Comparison of ENCODE assay signal across 8 cellular contexts in genomic region chr17:79812969-79813825, GRCh38. TPM values are rescaled to one million over a fixed set of nuclear protein-coding genes. Genes with fewer than 3 reads are reported as not detected.
DNase-seq lines count a peak whose midpoint lies in the region; ATAC-seq and TF ChIP-seq lines count a peak whose summit lies in the region.

No MANE protein-coding gene starts in this region.

- peaks cover 35% of the 10 kb centered on the region for H3F3A ChIP-seq in GM23338 (replicated peaks; ENCODE audit: low read depth)

- H3K79me2 ChIP-seq in GM23338 (replicated peaks; ENCODE audit: insufficient read depth) = no peaks in the 10 kb centered on the region

- TF ChIP-seq CTCF in GM23338 (conservative IDR thresholded peaks at IDR 0.05; ENCODE audit: low read depth in 2 of 2) (no peak), progenitor cell of endocrine pancreas (IDR thresholded peaks at IDR 0.05; ENCODE audit: unreplicated experiment) (no peak)

- H3K9me3 Mint-ChIP-seq in GM23338 (peaks cover 6% of the 10 kb centered on the region; the same call in 1 of the 3 replicates), progenitor cell of endocrine pancreas (ENCODE audit: low read depth) (no peaks in the 10 kb centered on the region)
- H3K9me3 Mint-ChIP-seq in dendritic cell treated with granulocyte-macrophage colony-stimulating factor and Interleukin-4, amounts not matched to agents 40 ng/mL and 50 ng/mL, for 4 days = no peaks in the 10 kb centered on the region

- H3K4me1 ChIP-seq in GM23338 (ENCODE audit: insufficient read depth) = peaks cover 32% of the 10 kb centered on the region

- no peak for DNase-seq in GM23338 (ENCODE audit: low spot score)
- peak; percentile 58 for DNase-seq in NCI-H774 (lab: John Stamatoyannopoulos, UW)
- no peak for DNase-seq in progenitor cell of endocrine pancreas (ENCODE audit: low spot score, unreplicated experiment)
- no peak for DNase-seq in GM19238 (ENCODE audit: insufficient read length, low spot score)
- DNase-seq in activated CD4-positive, alpha-beta T cell treated with anti-CD3 and anti-CD28 coated beads, Interleukin-2, amount 50 U/mL, for 4 hours = no peak
- DNase-seq in stimulated activated CD4-positive, alpha-beta T cell treated with anti-CD3 and anti-CD28 coated beads, Interleukin-2, amount 100 ng/mL, for 24 hours = no peak

- H3K27ac Mint-ChIP-seq in GM23338 = no peak overlapping the region
- H3K27ac Mint-ChIP-seq in dendritic cell treated with granulocyte-macrophage colony-stimulating factor and Interleukin-4, amounts not matched to agents 40 ng/mL and 50 ng/mL, for 4 days = peak overlapping the region; percentile 0
- H3K27ac Mint-ChIP-seq in progenitor cell of endocrine pancreas = peak overlapping the region; percentile 89

- H3K27me3 ChIP-seq in GM23338 (ENCODE audit: insufficient read depth) = peaks cover 94% of the 10 kb centered on the region

- no peaks in the 10 kb centered on the region for H3K36me3 ChIP-seq in GM23338 (ENCODE audit: insufficient read depth)

- no peaks in the 10 kb centered on the region for H3K9me2 ChIP-seq in GM23338 (ENCODE audit: insufficient read depth)

- intact Hi-C loops in dendritic cell treated with granulocyte-macrophage colony-stimulating factor and Interleukin-4, amounts not matched to agents 40 ng/mL and 50 ng/mL, for 4 days (cut with micrococcal nuclease) = no loop called here

- H3K27ac ChIP-seq in GM23338 (ENCODE audit: low read depth) = no peak overlapping the region

- peaks cover 4% of the 10 kb centered on the region; the same call in 1 of the 3 replicates for H3K36me3 Mint-ChIP-seq in GM23338 (ENCODE audit: low read depth)
- H3K36me3 Mint-ChIP-seq in dendritic cell treated with granulocyte-macrophage colony-stimulating factor and Interleukin-4, amounts not matched to agents 40 ng/mL and 50 ng/mL, for 4 days (ENCODE audit: low read depth) = no peaks in the 10 kb centered on the region
- H3K36me3 Mint-ChIP-seq in progenitor cell of endocrine pancreas (ENCODE audit: insufficient read depth) = no peaks in the 10 kb centered on the region

- H3K4me1 Mint-ChIP-seq in GM23338 (peaks cover 29% of the 10 kb centered on the region), progenitor cell of endocrine pancreas (ENCODE audit: low read depth) (peaks cover 21% of the 10 kb centered on the region)
- peaks cover 26% of the 10 kb centered on the region for H3K4me1 Mint-ChIP-seq in dendritic cell treated with granulocyte-macrophage colony-stimulating factor and Interleukin-4, amounts not matched to agents 40 ng/mL and 50 ng/mL, for 4 days (ENCODE audit: low read depth)

- H3K4me2 ChIP-seq in GM23338 = peak overlapping the region; percentile 77

- peaks cover 90% of the 10 kb centered on the region for H3K27me3 Mint-ChIP-seq in GM23338 (ENCODE audit: insufficient read depth, low read depth, poor library complexity)
- peaks cover 85% of the 10 kb centered on the region for H3K27me3 Mint-ChIP-seq in dendritic cell treated with granulocyte-macrophage colony-stimulating factor and Interleukin-4, amounts not matched to agents 40 ng/mL and 50 ng/mL, for 4 days
- peaks cover 47% of the 10 kb centered on the region for H3K27me3 Mint-ChIP-seq in progenitor cell of endocrine pancreas

- H2AFZ ChIP-seq in GM23338 = no peak overlapping the region

- peak overlapping the region; percentile 41 for H3K4me3 ChIP-seq in GM23338

- ATAC-seq in GM23338 = no peak
- ATAC-seq in GM21515 (IDR thresholded peaks at IDR 0.05; ENCODE audit: unreplicated experiment) = no peak

- peaks cover 9% of the 10 kb centered on the region; the same call in 1 of the 2 replicates for H4K20me1 ChIP-seq in GM23338 (replicated peaks; ENCODE audit: insufficient read depth)

- peak overlapping the region; percentile 65 for H3K4me3 Mint-ChIP-seq in GM23338
- H3K4me3 Mint-ChIP-seq in dendritic cell treated with granulocyte-macrophage colony-stimulating factor and Interleukin-4, amounts not matched to agents 40 ng/mL and 50 ng/mL, for 4 days = peak overlapping the region; percentile 40
- peak overlapping the region; percentile 69 for H3K4me3 Mint-ChIP-seq in progenitor cell of endocrine pancreas (ENCODE audit: low read depth)

TF ChIP-seq in GM23338, 12 proteins besides CTCF, POLR2A, EP300 and RAD21:
- no peak for TF ChIP-seq NANOG (IDR thresholded peaks at IDR 0.05; ENCODE audit: borderline replicate concordance)
- TF ChIP-seq JUNB (IDR thresholded peaks at IDR 0.05; ENCODE audit: unreplicated experiment) = no peak
- TF ChIP-seq EZH2phosphoT487 (IDR thresholded peaks at IDR 0.05; ENCODE audit: unreplicated experiment) = peak; percentile 4
- no peak for TF ChIP-seq CREB1 (CRISPR knock-in tag; IDR thresholded peaks at IDR 0.05; ENCODE audit: low read depth)

RNA-seq across cellular contexts. Expression of gene CBX8, which starts 16.3 kb away (rescaled TPM):
- 0.16 and 1.0 TPM in 2 replicates for total RNA-seq in GM23338 (2014; rRNA removed; shearing (Covaris generic))
- 1.1 and 1.3 TPM in 2 replicates for polyA plus RNA-seq in GM23338 (2016; fragmentation: Nextera tagmentation; extraction: Ambion mirVana)
- total RNA-seq in progenitor cell of endocrine pancreas = 21.7 and 23.1 TPM in 2 replicates

RNA-seq across cellular contexts. Expression of gene CBX4, which starts 26.0 kb away (rescaled TPM):
- total RNA-seq in GM23338 (2014; rRNA removed; shearing (Covaris generic)) = 4.6 and 5.7 TPM in 2 replicates
- 1.4 TPM in 2 replicates for polyA plus RNA-seq in GM23338 (2016; fragmentation: Nextera tagmentation; extraction: Ambion mirVana)
- total RNA-seq in progenitor cell of endocrine pancreas = 22.8 and 24.2 TPM in 2 replicates

RNA-seq across cellular contexts. Expression of gene CBX2, which starts 35.2 kb away (rescaled TPM):
- 91.1 and 114 TPM in 2 replicates for total RNA-seq in GM23338 (2014; rRNA removed; shearing (Covaris generic))
- 26.6 and 29.2 TPM in 2 replicates for polyA plus RNA-seq in GM23338 (2016; fragmentation: Nextera tagmentation; extraction: Ambion mirVana)
- 106 and 111 TPM in 2 replicates for total RNA-seq in progenitor cell of endocrine pancreas

Comparison
In these comparisons a context has a peak if more than half of its experiments do, and no peak if none do; other contexts are left out.
1. RNA of gene CBX8, which starts 16.3 kb away (total RNA-seq): 21.7 to 23.1 TPM in progenitor cell of endocrine pancreas; 0.16 to 1.0 TPM in GM23338; every median in the first group is over 10 times any median in the second.
2. Peak in every context shown above with its lines, with median percentiles within 50 percentile points of each other: H3K4me3 Mint-ChIP-seq.